In genomic region chr16:1143761-1144450, GRCh38 we compare ENCODE assay signal across 25 cellular contexts. TPM values are rescaled to one million over a fixed set of nuclear protein-coding genes. Genes with fewer than 3 reads are reported as not detected.
DNase-seq lines count a peak whose midpoint lies in the region; ATAC-seq, FAIRE-seq and TF ChIP-seq lines count a peak whose summit lies in the region.
"Had no signal": no experiment of that assay in that cellular context is flagged by ENCODE, and none has a peak within 500 bp of the region (broad histone marks: within the 10 kb centered on the region; RNA-seq: fewer than 3 reads in every experiment).

No MANE protein-coding gene starts in this region.

- in situ Hi-C loops in K562 (cut with MboI): no loop called here

- H3K36me3 Mint-ChIP-seq in GM23338 (ENCODE audit: low read depth): 0 out of 3 replicates have a peak, but pooled peaks cover 3% of the 10 kb centered on the region
- H3K36me3 Mint-ChIP-seq: CD4-positive, alpha-beta memory T cell had no signal

- H3K27ac Mint-ChIP-seq in GM23338: peak overlapping the region; percentile 81; the same call in 1 of the 2 replicates
- H3K27ac Mint-ChIP-seq: CD4-positive, alpha-beta memory T cell had no signal

- intact Hi-C loops in K562 (cut with micrococcal nuclease): no loop called here

- ATAC-seq in GM23338: no peak
- peak; percentile 45; the same call in 2 of the 3 replicates for ATAC-seq in K562
- ATAC-seq: GM12878, Right ventricle myocardium inferior had no signal

- no peak overlapping the region for H2AFZ ChIP-seq in GM23338
- H2AFZ ChIP-seq in K562 (ENCODE audit: low read depth, low read length): no peak overlapping the region
- H2AFZ ChIP-seq in neural cell (ENCODE audit: low read depth, low read length): no peak overlapping the region

- TF ChIP-seq EP300 in K562 (IDR thresholded peaks at IDR 0.05; ENCODE audit: low read length) (no peak), neural cell (conservative IDR thresholded peaks at IDR 0.05; ENCODE audit: poor library complexity, severe bottlenecking) (no peak)

- H3K27ac ChIP-seq in GM23338 (ENCODE audit: low read depth) (no peak overlapping the region), K562 (ENCODE audit: extremely low read depth, low read depth, low read length) (no peak overlapping the region), neural cell (ENCODE audit: low read length) (no peak overlapping the region)

- DNase-seq in GM23338 (ENCODE audit: low spot score) (no peak), K562 (ENCODE audit: extremely low read depth in 1 of 4, low spot score in 3 of 4) (no peak), urothelium cell line (ENCODE audit: low spot score) (no peak), NCI-H2171 treated with DMSO at 0.1 percent for 48 hours (lab: John Stamatoyannopoulos, UW) (no peak), NCI-H1436 treated with DMSO at 0.1 percent for 48 hours (lab: John Stamatoyannopoulos, UW) (no peak)
- DNase-seq in stimulated activated CD4-positive, alpha-beta T cell treated with anti-CD3 and anti-CD28 coated beads, Interleukin-4, amount 100 ng/mL, for 24 hours: no peak
- DNase-seq: Caco-2; CD4-positive, alpha-beta memory T cell; DMS 273 treated with DMSO at 0.1 percent for 48 hours; DMS79 treated with DMSO at 0.1 percent for 48 hours; HCEC 1CT; KBM-7; MM.1S; NCI-H1048; NCI-H1436; NCI-H1930; NCI-H2227 treated with DMSO at 0.1 percent for 48 hours; NCI-H510A; NCI-H748 treated with DMSO at 0.1 percent for 48 hours had no signal

- 3% methylated on average over 23 of the region's 23 CpGs for WGBS in K562 (ENCODE audit: insufficient coverage, low coverage, missing lambda C conversion rate)

- H3K9ac ChIP-seq in K562 (ENCODE audit: insufficient read depth in 1 of 2, low read depth in 2 of 2, low read length in 2 of 2): no peak overlapping the region
- no peak overlapping the region for H3K9ac ChIP-seq in neural cell (ENCODE audit: low read length)

- TF ChIP-seq POLR2A in K562 (conservative IDR thresholded peaks at IDR 0.05): no peak

- BruUV-seq in K562 (replicated peaks; lab: Mats Ljungman, UMichigan): no TSS peak

- H3K9me2 ChIP-seq in GM23338 (ENCODE audit: insufficient read depth): no peaks in the 10 kb centered on the region
- H3K9me2 ChIP-seq in neural cell (ENCODE audit: insufficient read depth, low read length): no peaks in the 10 kb centered on the region

- H3K9me3 Mint-ChIP-seq in GM23338: peaks cover 15% of the 10 kb centered on the region

- H3K27me3 Mint-ChIP-seq in GM23338 (ENCODE audit: insufficient read depth, low read depth, poor library complexity): peaks cover 5% of the 10 kb centered on the region

- no peaks in the 10 kb centered on the region for H4K20me1 ChIP-seq in GM23338 (replicated peaks; ENCODE audit: insufficient read depth)
- 0 out of 2 replicates have a peak, but pooled peaks cover 8% of the 10 kb centered on the region for H4K20me1 ChIP-seq in K562 (replicated peaks; ENCODE audit: control insufficient read depth, insufficient read depth, low read length)
- no peaks in the 10 kb centered on the region for H4K20me1 ChIP-seq in neural cell (ENCODE audit: insufficient read depth)

- no peaks in the 10 kb centered on the region for H3K9me1 ChIP-seq in K562 (ENCODE audit: control insufficient read depth, insufficient read depth, low read length)

- FAIRE-seq in K562 (lab: Jason Lieb, UNC) (no peak), urothelium cell line (lab: Jason Lieb, UNC) (peak; percentile 75)
- FAIRE-seq: GM12878 had no signal

- H3F3A ChIP-seq in GM23338 (replicated peaks; ENCODE audit: low read depth) (no peaks in the 10 kb centered on the region), neural cell (ENCODE audit: insufficient read depth, low read length, poor library complexity, severe bottlenecking) (no peaks in the 10 kb centered on the region)

- H3K4me1 ChIP-seq in GM23338 (ENCODE audit: insufficient read depth) (no peaks in the 10 kb centered on the region), K562 (replicated peaks in 1 of 2; ENCODE audit: control insufficient read depth in 2 of 2, insufficient read depth in 2 of 2, low read length in 2 of 2) (peaks cover 0 to 47% of the 10 kb centered on the region in 2 experiments; a peak in 2 of 5 replicates)
- H3K4me1 ChIP-seq: Caco-2 had no signal

- H3K4me2 ChIP-seq in GM23338: no peak overlapping the region
- no peak overlapping the region for H3K4me2 ChIP-seq in K562 (ENCODE audit: insufficient read depth, low read length)
- H3K4me2 ChIP-seq in neural cell (ENCODE audit: low read length): no peak overlapping the region

- H3K4me3 Mint-ChIP-seq in GM23338: no peak overlapping the region
- H3K4me3 Mint-ChIP-seq: CD4-positive, alpha-beta memory T cell had no signal

- CTCF ChIA-PET in K562 (lab: Yijun Ruan, JAX; ENCODE audit: low intra/inter-chr PET ratio): no interaction called here

- H3K79me2 ChIP-seq in GM23338 (replicated peaks; ENCODE audit: insufficient read depth) (no peaks in the 10 kb centered on the region), K562 (ENCODE audit: control insufficient read depth, insufficient read depth, low read length) (no peaks in the 10 kb centered on the region), neural cell (replicated peaks; ENCODE audit: insufficient read depth, low read length) (no peaks in the 10 kb centered on the region)

- H3K4me1 Mint-ChIP-seq in GM23338: no peaks in the 10 kb centered on the region

- H3K9me3 ChIP-seq in K562 (replicated peaks; ENCODE audit: control insufficient read depth, insufficient read depth, low read depth, low read length) (no peaks in the 10 kb centered on the region), neural cell (ENCODE audit: low read length) (no peaks in the 10 kb centered on the region)
- H3K9me3 ChIP-seq: Caco-2 had no signal

- TF ChIP-seq CTCF in GM23338 (conservative IDR thresholded peaks at IDR 0.05; ENCODE audit: low read depth in 2 of 2): no peak
- TF ChIP-seq CTCF in K562 (IDR thresholded peaks at IDR 0.05 in 2 of 3, conservative IDR thresholded peaks at IDR 0.05 in 1 of 3; ENCODE audit: insufficient read depth in 2 of 3, low read depth in 1 of 3, low read length in 3 of 3): no peak
- TF ChIP-seq CTCF in neural cell (IDR thresholded peaks at IDR 0.05; ENCODE audit: poor library complexity, severe bottlenecking): no peak

- TF ChIP-seq RAD21 in K562 (CRISPR knock-in tag; conservative IDR thresholded peaks at IDR 0.05 in 1 of 2, IDR thresholded peaks at IDR 0.05 in 1 of 2): no peak
- TF ChIP-seq RAD21 in neural cell (conservative IDR thresholded peaks at IDR 0.05): no peak

- H3K27me3 ChIP-seq in GM23338 (ENCODE audit: insufficient read depth) (no peaks in the 10 kb centered on the region), K562 (ENCODE audit: control insufficient read depth in 2 of 2, insufficient read depth in 2 of 2, low read length in 2 of 2) (peaks cover 35 to 81% of the 10 kb centered on the region in 2 experiments; a peak in 4 of 5 replicates), neural cell (ENCODE audit: insufficient read depth, low read depth, low read length) (no peaks in the 10 kb centered on the region)

- POLR2A ChIA-PET in K562 (lab: Yijun Ruan, JAX): interaction anchor here (0.9 kb wide), 1 partner anchor 28 kb away, joined by 3 read pairs; no protein-coding TSS in a partner anchor

- H3K4me3 ChIP-seq in GM23338 (no peak overlapping the region), K562 (no peak overlapping the region), neural cell (ENCODE audit: low read length) (no peak overlapping the region)
- H3K4me3 ChIP-seq: GM12878 had no signal

- H3K36me3 ChIP-seq in GM23338 (ENCODE audit: insufficient read depth) (no peaks in the 10 kb centered on the region), K562 (ENCODE audit: control insufficient read depth, insufficient read depth, low read length) (no peaks in the 10 kb centered on the region), neural cell (ENCODE audit: insufficient read depth, low read length) (no peaks in the 10 kb centered on the region)

RNA-seq across cellular contexts. Expression of gene CACNA1H, which starts 9.0 kb away (rescaled TPM):
- 34.5 and 43.3 TPM in 2 replicates for total RNA-seq in GM23338 (2014; rRNA removed; shearing (Covaris generic))
- polyA plus RNA-seq in GM23338 (2016; fragmentation: Nextera tagmentation; extraction: Ambion mirVana) (3.5 and 3.8 TPM in 2 replicates), K562 (2011; rRNA removed) (0.10 and 0.11 TPM in 2 replicates), K562 (2014; fragmentation: Illumina TruSeq; extraction: Trizol) (not detected in 2 replicates), K562 (2014; fragmentation: Nextera tagmentation; extraction: Ambion mirVana) (not detected), K562 (2014; rRNA removed) (not detected in 2 replicates), neural cell (27.7 and 35.7 TPM in 2 replicates)
- total RNA-seq in K562 (2011; cell fraction: chromatin; rRNA removed; ENCODE audit: low replicate concordance): 0.44 and 1.6 TPM in 2 replicates
- total RNA-seq in K562 (2011; cell fraction: nucleolus; rRNA removed): 0.79 and 1.2 TPM in 2 replicates
- total RNA-seq in K562 (2011; cell fraction: nucleoplasm; rRNA removed): 0.22 and 0.53 TPM in 2 replicates
- total RNA-seq in K562 (2014; rRNA removed) (0.04 TPM in 1 of 2 replicates, not detected in the other), K562 (2014; rRNA removed; fragmentation: Illumina TruSeq; extraction: Trizol) (not detected in 2 replicates), K562 (2015; rRNA removed; fragmentation: Illumina TruSeq; extraction: Trizol) (not detected in 2 replicates), K562 (2021) (0.09 and 0.18 TPM in 2 replicates)
- polyA plus RNA-seq in K562 (2011; cell fraction: cytosol; rRNA removed): 0.10 and 0.12 TPM in 2 replicates
- 0.11 and 0.40 TPM in 2 replicates for polyA plus RNA-seq in K562 (2011; cell fraction: nucleus; rRNA removed)
- polyA plus RNA-seq in K562 (2012): 0.07 and 0.12 TPM in 2 replicates
- polyA minus RNA-seq in K562 (2011; rRNA and poly(A)+ RNA removed): 0.03 and 0.04 TPM in 2 replicates
- not detected in 2 replicates for polyA minus RNA-seq in K562 (2011; cell fraction: cytosol; rRNA and poly(A)+ RNA removed)
- 0.27 and 0.33 TPM in 2 replicates for polyA minus RNA-seq in K562 (2011; cell fraction: nucleus; rRNA and poly(A)+ RNA removed)
- polyA minus RNA-seq in neural cell: 42.7 and 55.0 TPM in 2 replicates
- total RNA-seq: OCI-LY7 had no signal

RNA-seq across cellular contexts. Expression of gene C1QTNF8, which starts 47.9 kb away (rescaled TPM):
- total RNA-seq in GM23338 (2014; rRNA removed; shearing (Covaris generic)): not detected in 2 replicates
- not detected in 2 replicates for polyA plus RNA-seq in GM23338 (2016; fragmentation: Nextera tagmentation; extraction: Ambion mirVana)
- total RNA-seq in K562 (2011; cell fraction: chromatin; rRNA removed; ENCODE audit: low replicate concordance): not detected in 2 replicates
- not detected in 2 replicates for total RNA-seq in K562 (2011; cell fraction: nucleolus; rRNA removed)
- not detected in 2 replicates for total RNA-seq in K562 (2011; cell fraction: nucleoplasm; rRNA removed)
- not detected in 2 replicates for total RNA-seq in K562 (2014; rRNA removed)
- total RNA-seq in K562 (2014; rRNA removed; fragmentation: Illumina TruSeq; extraction: Trizol): not detected in 2 replicates
- total RNA-seq in K562 (2015; rRNA removed; fragmentation: Illumina TruSeq; extraction: Trizol): not detected in 2 replicates
- total RNA-seq in K562 (2021): not detected in 2 replicates
- polyA plus RNA-seq in K562 (2011; rRNA removed): not detected in 2 replicates
- polyA plus RNA-seq in K562 (2011; cell fraction: cytosol; rRNA removed): not detected in 2 replicates
- polyA plus RNA-seq in K562 (2011; cell fraction: nucleus; rRNA removed): not detected in 2 replicates
- polyA plus RNA-seq in K562 (2012): not detected in 2 replicates
- polyA plus RNA-seq in K562 (2014; fragmentation: Illumina TruSeq; extraction: Trizol): not detected in 2 replicates
- not detected for polyA plus RNA-seq in K562 (2014; fragmentation: Nextera tagmentation; extraction: Ambion mirVana)
- polyA plus RNA-seq in K562 (2014; rRNA removed): not detected in 2 replicates
- not detected in 2 replicates for polyA minus RNA-seq in K562 (2011; rRNA and poly(A)+ RNA removed)
- polyA minus RNA-seq in K562 (2011; cell fraction: cytosol; rRNA and poly(A)+ RNA removed): not detected in 2 replicates
- not detected in 2 replicates for polyA minus RNA-seq in K562 (2011; cell fraction: nucleus; rRNA and poly(A)+ RNA removed)
- polyA plus RNA-seq in neural cell: 0.79 TPM in 1 of 2 replicates, not detected in the other
- polyA minus RNA-seq in neural cell: not detected in 2 replicates
- total RNA-seq: Caco-2; CD4-positive, alpha-beta memory T cell; GM12878; OCI-LY7; SK-MEL-5 had no signal
- polyA plus RNA-seq: BJ; CD4-positive, alpha-beta memory T cell; GM12878 had no signal
